In the genomic region with DNA sequence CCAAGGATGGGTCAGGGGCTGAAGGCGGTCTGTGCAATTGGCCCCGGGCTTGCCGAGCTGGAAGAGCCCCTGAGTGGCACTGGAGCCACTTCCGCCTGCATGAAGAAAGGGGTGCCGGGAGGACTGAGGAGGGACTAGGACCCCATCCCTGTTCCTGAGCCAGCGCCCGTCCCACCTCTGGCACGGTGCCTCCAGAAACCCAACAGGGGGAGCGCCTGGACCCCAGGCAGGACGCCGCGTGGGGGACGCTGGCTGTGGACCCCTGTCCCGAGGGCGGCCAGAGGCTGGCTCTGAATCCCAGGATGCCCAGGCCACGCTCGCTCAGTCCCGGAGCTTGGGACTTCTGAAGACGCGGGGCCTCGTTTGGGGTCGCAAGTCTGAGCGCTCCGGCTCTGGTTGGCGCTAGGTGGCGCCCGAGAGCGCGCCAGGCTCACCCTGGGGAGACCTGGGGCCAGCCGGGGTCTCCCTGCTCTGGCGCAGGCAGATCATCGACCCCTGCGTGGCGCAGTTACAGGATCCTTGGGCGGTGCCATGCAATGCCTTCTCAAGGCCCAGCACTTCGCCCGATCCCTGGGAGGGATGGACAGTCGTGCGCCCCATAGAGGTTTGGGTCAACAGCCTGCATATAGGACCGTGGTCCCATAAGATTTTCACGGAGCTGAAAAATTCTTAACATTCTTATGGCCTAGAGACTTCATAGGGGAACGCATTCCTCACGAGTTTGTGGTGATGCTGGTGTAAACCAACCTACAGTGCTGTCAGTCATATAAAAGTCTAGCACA, we compare ENCODE assay signal across 8 cellular contexts. TPM values are rescaled to one million over a fixed set of nuclear protein-coding genes. Genes with fewer than 3 reads are reported as not detected.
DNase-seq lines count a peak whose midpoint lies in the region; ATAC-seq and TF ChIP-seq lines count a peak whose summit lies in the region.

No MANE protein-coding gene starts in this region.

- H3K4me3 ChIP-seq in HAP-1 (peak overlapping the region; percentile 19), SJSA1 (peak overlapping the region; percentile 2; the same call in 1 of the 2 replicates), cardiac muscle cell (no peak overlapping the region), rectal smooth muscle tissue (ENCODE audit: low read length) (peak overlapping the region; percentile 54)

- H3K27ac ChIP-seq in SJSA1 = peak overlapping the region; percentile 71
- H3K27ac ChIP-seq in cardiac muscle cell = no peak overlapping the region
- no peak overlapping the region for H3K27ac ChIP-seq in rectal smooth muscle tissue (ENCODE audit: low read depth, low read length)

- DNase-seq in Ammon's horn (ENCODE audit: low spot score) = peak; percentile 27
- peak; percentile 62 to 89 for DNase-seq in HAP-1 (ENCODE audit: low spot score in 2 of 2)
- peak; percentile 93 to 96 for DNase-seq in SJSA1 (ENCODE audit: low read depth in 1 of 2, low spot score in 2 of 2)
- DNase-seq in activated naive CD4-positive, alpha-beta T cell treated with anti-CD3 and anti-CD28 coated beads, Interleukin-2, amount 50 U/mL, for 16 hours = peak; percentile 74
- DNase-seq in cardiac muscle cell (ENCODE audit: low read depth in 1 of 2, low spot score in 1 of 2) = peak; percentile 86 to 91
- no peak for DNase-seq in cortex of kidney (lab: John Stamatoyannopoulos, UW)

- in situ Hi-C loops in HAP-1 (cut with MboI; ENCODE audit: low sequenced_read_pairs) = no loop called here

- TF ChIP-seq CTCF in cardiac muscle cell (IDR thresholded peaks at IDR 0.05; ENCODE audit: low read depth, low read length) = peak; percentile 95

- H3K36me3 ChIP-seq in HAP-1 (replicated peaks) = 0 out of 2 replicates have a peak, but pooled peaks cover 2% of the 10 kb centered on the region
- peaks cover 9% of the 10 kb centered on the region for H3K36me3 ChIP-seq in SJSA1
- no peaks in the 10 kb centered on the region for H3K36me3 ChIP-seq in cardiac muscle cell
- H3K36me3 ChIP-seq in rectal smooth muscle tissue (ENCODE audit: control insufficient read depth, insufficient read depth, low read length) = no peaks in the 10 kb centered on the region

- H3K4me1 ChIP-seq in HAP-1 = peaks cover 16% of the 10 kb centered on the region
- peaks cover 32% of the 10 kb centered on the region for H3K4me1 ChIP-seq in SJSA1 (replicated peaks)
- H3K4me1 ChIP-seq in cardiac muscle cell (ENCODE audit: low read depth) = no peaks in the 10 kb centered on the region
- H3K4me1 ChIP-seq in rectal smooth muscle tissue (ENCODE audit: control insufficient read depth, insufficient read depth, low read length) = no peaks in the 10 kb centered on the region

- ATAC-seq in HG03139 (IDR thresholded peaks at IDR 0.05; ENCODE audit: unreplicated experiment) = no peak

- H3K9me3 ChIP-seq in HAP-1 (no peaks in the 10 kb centered on the region), SJSA1 (replicated peaks) (no peaks in the 10 kb centered on the region), cardiac muscle cell (ENCODE audit: low read depth) (no peaks in the 10 kb centered on the region)

- H3K9ac ChIP-seq in rectal smooth muscle tissue (ENCODE audit: low read length) = peak overlapping the region; percentile 3

- no peaks in the 10 kb centered on the region for H3K27me3 ChIP-seq in HAP-1 (ENCODE audit: low read depth)
- H3K27me3 ChIP-seq in SJSA1 (replicated peaks) = no peaks in the 10 kb centered on the region
- H3K27me3 ChIP-seq in cardiac muscle cell = no peaks in the 10 kb centered on the region
- no peaks in the 10 kb centered on the region for H3K27me3 ChIP-seq in rectal smooth muscle tissue (ENCODE audit: control insufficient read depth, insufficient read depth, low read length)

RNA-seq across cellular contexts. Expression of gene CREBBP, which starts 58.5 kb away (rescaled TPM):
- total RNA-seq in SJSA1 (2014; rRNA removed; shearing (Covaris generic)) = 6.4 and 16.8 TPM in 2 replicates
- total RNA-seq in cardiac muscle cell = 19.7 and 33.8 TPM in 2 replicates
- 24.4 and 27.3 TPM in 2 replicates for polyA plus RNA-seq in cardiac muscle cell
